ENCODE assay signal across 10 cellular contexts in the genomic region with DNA sequence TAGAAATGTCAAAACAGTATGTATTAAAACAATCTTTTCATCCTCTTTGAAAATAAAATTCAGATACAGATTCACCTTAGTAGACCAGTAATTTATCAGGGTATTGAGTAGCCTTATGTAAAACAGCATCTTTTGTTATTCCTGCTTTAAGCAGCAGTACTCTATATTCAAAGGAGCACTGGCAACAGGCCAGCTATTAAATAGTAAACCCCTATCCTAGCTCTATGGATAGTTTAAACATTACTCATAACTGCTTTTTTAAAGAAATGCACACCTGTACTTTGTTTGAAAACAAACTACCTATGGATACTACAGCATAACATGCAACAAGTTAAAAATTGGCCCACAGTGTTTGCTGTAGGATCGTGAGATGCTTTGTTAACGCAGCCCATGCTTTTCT. TPM values are rescaled to one million over a fixed set of nuclear protein-coding genes. Genes with fewer than 3 reads are reported as not detected.
DNase-seq lines count a peak whose midpoint lies in the region; ATAC-seq and TF ChIP-seq lines count a peak whose summit lies in the region.
"Not testable (repeated sequence)": the region's sequence is repeated elsewhere in the genome, so short reads cannot be mapped to it uniquely, and the experiment has no call there.
"Had no signal": no experiment of that assay in that cellular context is flagged by ENCODE, and none has a peak within 500 bp of the region (broad histone marks: within the 10 kb centered on the region; RNA-seq: fewer than 3 reads in every experiment).

No MANE protein-coding gene starts in this region.

- not testable (repeated sequence) for H3K36me3 Mint-ChIP-seq in WTC11

- not testable (repeated sequence) for H3K9me3 ChIP-seq in cardiac muscle cell (ENCODE audit: low read depth)

- POLR2A ChIA-PET in WTC11 (lab: Charles Lee), result not testable (repeated sequence)

- H3K4me1 Mint-ChIP-seq in WTC11, result not testable (repeated sequence)

- not testable (repeated sequence) for H3K4me1 ChIP-seq in cardiac muscle cell (ENCODE audit: low read depth)

- peak; percentile 71 for ATAC-seq in WTC11

- H3K36me3 ChIP-seq in cardiac muscle cell, result peaks cover 38% of the 10 kb centered on the region

- H3K4me3 ChIP-seq in cardiac muscle cell, result not testable (repeated sequence)

- TF ChIP-seq CTCF in WTC11 (IDR thresholded peaks at IDR 0.05); cardiac muscle cell (IDR thresholded peaks at IDR 0.05; ENCODE audit: low read depth, low read length): not testable (repeated sequence)

- in situ Hi-C loops in ACHN (cut with HindIII; ENCODE audit: low pct_ligation_motif_present, low pct_unique_long_range_greater_than_20kb, low sequenced_read_pairs), result not testable (repeated sequence)

- H3K27me3 Mint-ChIP-seq in WTC11 (ENCODE audit: low read depth), result not testable (repeated sequence)

- CTCF ChIA-PET in WTC11 (lab: Charles Lee), result not testable (repeated sequence)

- DNase-seq in ACHN, result peak; percentile 22
- DNase-seq in DMS53 treated with DMSO at 0.1 percent for 48 hours (lab: John Stamatoyannopoulos, UW; ENCODE audit: unreplicated experiment), result peak; percentile 34
- peak; percentile 3 for DNase-seq in M059J (ENCODE audit: low read depth)
- peak; percentile 16 for DNase-seq in NCI-H146 treated with DMSO at 0.1 percent for 48 hours (lab: John Stamatoyannopoulos, UW; ENCODE audit: unreplicated experiment)
- peak; percentile 58 for DNase-seq in NCI-H69 (lab: John Stamatoyannopoulos, UW)
- not testable (repeated sequence) for DNase-seq in WTC11 (ENCODE audit: low spot score); cardiac muscle cell (ENCODE audit: low read depth in 1 of 2, low spot score in 1 of 2)
- DNase-seq in renal cortical epithelial cell (ENCODE audit: low read depth), result peak; percentile 60

- H3K27ac Mint-ChIP-seq in WTC11, result not testable (repeated sequence)

- H3K4me3 Mint-ChIP-seq in WTC11, result not testable (repeated sequence)

- H3K27ac ChIP-seq in cardiac muscle cell, result peak overlapping the region; percentile 13

- not testable (repeated sequence) for H3K27me3 ChIP-seq in cardiac muscle cell

- not testable (repeated sequence) for H3K9me3 Mint-ChIP-seq in WTC11

RNA-seq across cellular contexts. Expression of a gene that starts 53.7 kb away (rescaled TPM):
- 2.1 and 4.3 TPM in 2 replicates for total RNA-seq in M059J (2014; rRNA removed; shearing (Covaris generic))
- total RNA-seq in WTC11 (2021) (0.24 to 0.37 TPM (median 0.25 TPM) in 3 replicates), cardiac muscle cell (240 and 482 TPM in 2 replicates), renal cortical epithelial cell (0.15 and 0.52 TPM in 2 replicates)
- polyA plus RNA-seq in cardiac muscle cell, result 25.0 and 40.1 TPM in 2 replicates
- total RNA-seq: CD8-positive, alpha-beta memory T cell; HFFc6 had no signal
- polyA plus RNA-seq: CD8-positive, alpha-beta memory T cell had no signal

Comparison
In these comparisons a context has a peak if more than half of its experiments do, and no peak if none do; other contexts are left out.
1. RNA of a gene that starts 53.7 kb away (total RNA-seq): 240 to 482 TPM in cardiac muscle cell; 2.1 to 4.3 TPM in M059J, 0.24 to 0.37 TPM in WTC11 and 0.15 to 0.52 TPM in renal cortical epithelial cell; every median in the first group is over 10 times any median in the second.